1 cellular context compared by ENCODE assay signal in genomic region chr3:52289747-52290595, GRCh38.
TF ChIP-seq lines count a peak whose summit lies in the region.

No MANE protein-coding gene starts in this region.

TF ChIP-seq in GM12878, 131 proteins besides CTCF, POLR2A, EP300 and RAD21:
- no peak for TF ChIP-seq EGR1 (IDR thresholded peaks at IDR 0.05; ENCODE audit: borderline replicate concordance in 1 of 2, low read depth in 2 of 2, low read length in 2 of 2)
- no peak for TF ChIP-seq EED (IDR thresholded peaks at IDR 0.05; ENCODE audit: low read depth)
- no peak for TF ChIP-seq NRF1 (conservative IDR thresholded peaks at IDR 0.05; ENCODE audit: low read depth, low read length)
- no peak for TF ChIP-seq USF1 (IDR thresholded peaks at IDR 0.05; ENCODE audit: borderline replicate concordance, extremely low read length, insufficient read depth, low read depth, low read length)
- no peak for TF ChIP-seq ZNF207 (IDR thresholded peaks at IDR 0.05; ENCODE audit: borderline replicate concordance)
- TF ChIP-seq ZBED1 (IDR thresholded peaks at IDR 0.05; ENCODE audit: borderline replicate concordance), result no peak
- TF ChIP-seq HDGF (IDR thresholded peaks at IDR 0.05), result no peak
- TF ChIP-seq ZBTB4 (CRISPR knock-in tag; IDR thresholded peaks at IDR 0.05), result no peak
- TF ChIP-seq PAX8 (IDR thresholded peaks at IDR 0.05), result no peak
- no peak for TF ChIP-seq MYC (IDR thresholded peaks at IDR 0.05; ENCODE audit: insufficient read depth, insufficient read length, insufficient replicate concordance, low read length, severe bottlenecking)
- TF ChIP-seq JUNB (IDR thresholded peaks at IDR 0.05), result no peak
- TF ChIP-seq ZNF274 (IDR thresholded peaks at IDR 0.05; ENCODE audit: insufficient read depth, insufficient read length), result no peak
